1 cellular context compared by ENCODE assay signal in genomic region chr12:57803317-57803893, GRCh38.
TF ChIP-seq lines count a peak whose summit lies in the region.

No MANE protein-coding gene starts in this region.

TF ChIP-seq in IMR-90, 13 proteins besides CTCF, POLR2A, EP300 and RAD21:
- TF ChIP-seq MAFK (IDR thresholded peaks at IDR 0.05; ENCODE audit: low read depth, low read length): no peak
- peak; percentile 78 for TF ChIP-seq SMC3 (IDR thresholded peaks at IDR 0.05; ENCODE audit: low read depth, low read length)
